ENCODE assay signal across 1 cellular context in the genomic region with DNA sequence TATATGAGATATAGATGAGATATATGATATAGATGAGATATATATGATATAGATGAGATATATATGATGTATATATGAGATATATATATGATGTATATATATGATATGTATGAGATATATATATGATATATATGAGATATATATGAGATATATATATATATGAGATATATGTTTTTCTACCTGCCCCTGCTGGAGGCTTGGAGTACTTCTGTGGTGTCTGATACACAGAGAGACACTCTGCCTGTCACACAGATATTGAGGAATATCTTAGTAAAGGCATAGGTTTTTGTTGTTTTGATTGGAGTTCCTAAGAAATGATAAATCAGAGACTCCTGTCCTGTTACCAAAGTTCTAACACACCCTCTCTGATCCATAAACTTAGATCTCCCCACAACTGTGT.
TF ChIP-seq lines count a peak whose summit lies in the region.

No MANE protein-coding gene starts in this region.

TF ChIP-seq in liver, 16 proteins besides CTCF, POLR2A, EP300 and RAD21:
- TF ChIP-seq, protein P1, sequence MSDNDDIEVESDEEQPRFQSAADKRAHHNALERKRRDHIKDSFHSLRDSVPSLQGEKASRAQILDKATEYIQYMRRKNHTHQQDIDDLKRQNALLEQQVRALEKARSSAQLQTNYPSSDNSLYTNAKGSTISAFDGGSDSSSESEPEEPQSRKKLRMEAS (IDR thresholded peaks at IDR 0.05) = no peak
- TF ChIP-seq RXRA (IDR thresholded peaks at IDR 0.05) (no peak), HNF4G (IDR thresholded peaks at IDR 0.05) (no peak), EGR1 (IDR thresholded peaks at IDR 0.05; ENCODE audit: low read depth in 2 of 2) (no peak), HNF4A (conservative IDR thresholded peaks at IDR 0.05) (no peak), SP1 (IDR thresholded peaks at IDR 0.05) (no peak), NR2F2 (IDR thresholded peaks at IDR 0.05) (no peak), FOXA2 (IDR thresholded peaks at IDR 0.05) (no peak), GABPA (IDR thresholded peaks at IDR 0.05 in 1 of 2, conservative IDR thresholded peaks at IDR 0.05 in 1 of 2) (no peak), FOXA1 (IDR thresholded peaks at IDR 0.05) (no peak), YY1 (IDR thresholded peaks at IDR 0.05) (no peak), TAF1 (conservative IDR thresholded peaks at IDR 0.05) (no peak), JUND (IDR thresholded peaks at IDR 0.05) (no peak)
- TF ChIP-seq, protein P2, sequence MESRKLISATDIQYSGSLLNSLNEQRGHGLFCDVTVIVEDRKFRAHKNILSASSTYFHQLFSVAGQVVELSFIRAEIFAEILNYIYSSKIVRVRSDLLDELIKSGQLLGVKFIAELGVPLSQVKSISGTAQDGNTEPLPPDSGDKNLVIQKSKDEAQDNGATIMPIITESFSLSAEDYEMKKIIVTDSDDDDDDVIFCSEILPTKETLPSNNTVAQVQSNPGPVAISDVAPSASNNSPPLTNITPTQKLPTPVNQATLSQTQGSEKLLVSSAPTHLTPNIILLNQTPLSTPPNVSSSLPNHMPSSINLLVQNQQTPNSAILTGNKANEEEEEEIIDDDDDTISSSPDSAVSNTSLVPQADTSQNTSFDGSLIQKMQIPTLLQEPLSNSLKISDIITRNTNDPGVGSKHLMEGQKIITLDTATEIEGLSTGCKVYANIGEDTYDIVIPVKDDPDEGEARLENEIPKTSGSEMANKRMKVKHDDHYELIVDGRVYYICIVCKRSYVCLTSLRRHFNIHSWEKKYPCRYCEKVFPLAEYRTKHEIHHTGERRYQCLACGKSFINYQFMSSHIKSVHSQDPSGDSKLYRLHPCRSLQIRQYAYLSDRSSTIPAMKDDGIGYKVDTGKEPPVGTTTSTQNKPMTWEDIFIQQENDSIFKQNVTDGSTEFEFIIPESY (IDR thresholded peaks at IDR 0.05) = no peak
- TF ChIP-seq, protein P3, sequence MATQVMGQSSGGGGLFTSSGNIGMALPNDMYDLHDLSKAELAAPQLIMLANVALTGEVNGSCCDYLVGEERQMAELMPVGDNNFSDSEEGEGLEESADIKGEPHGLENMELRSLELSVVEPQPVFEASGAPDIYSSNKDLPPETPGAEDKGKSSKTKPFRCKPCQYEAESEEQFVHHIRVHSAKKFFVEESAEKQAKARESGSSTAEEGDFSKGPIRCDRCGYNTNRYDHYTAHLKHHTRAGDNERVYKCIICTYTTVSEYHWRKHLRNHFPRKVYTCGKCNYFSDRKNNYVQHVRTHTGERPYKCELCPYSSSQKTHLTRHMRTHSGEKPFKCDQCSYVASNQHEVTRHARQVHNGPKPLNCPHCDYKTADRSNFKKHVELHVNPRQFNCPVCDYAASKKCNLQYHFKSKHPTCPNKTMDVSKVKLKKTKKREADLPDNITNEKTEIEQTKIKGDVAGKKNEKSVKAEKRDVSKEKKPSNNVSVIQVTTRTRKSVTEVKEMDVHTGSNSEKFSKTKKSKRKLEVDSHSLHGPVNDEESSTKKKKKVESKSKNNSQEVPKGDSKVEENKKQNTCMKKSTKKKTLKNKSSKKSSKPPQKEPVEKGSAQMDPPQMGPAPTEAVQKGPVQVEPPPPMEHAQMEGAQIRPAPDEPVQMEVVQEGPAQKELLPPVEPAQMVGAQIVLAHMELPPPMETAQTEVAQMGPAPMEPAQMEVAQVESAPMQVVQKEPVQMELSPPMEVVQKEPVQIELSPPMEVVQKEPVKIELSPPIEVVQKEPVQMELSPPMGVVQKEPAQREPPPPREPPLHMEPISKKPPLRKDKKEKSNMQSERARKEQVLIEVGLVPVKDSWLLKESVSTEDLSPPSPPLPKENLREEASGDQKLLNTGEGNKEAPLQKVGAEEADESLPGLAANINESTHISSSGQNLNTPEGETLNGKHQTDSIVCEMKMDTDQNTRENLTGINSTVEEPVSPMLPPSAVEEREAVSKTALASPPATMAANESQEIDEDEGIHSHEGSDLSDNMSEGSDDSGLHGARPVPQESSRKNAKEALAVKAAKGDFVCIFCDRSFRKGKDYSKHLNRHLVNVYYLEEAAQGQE (IDR thresholded peaks at IDR 0.05) = no peak
- TF ChIP-seq, protein P4, sequence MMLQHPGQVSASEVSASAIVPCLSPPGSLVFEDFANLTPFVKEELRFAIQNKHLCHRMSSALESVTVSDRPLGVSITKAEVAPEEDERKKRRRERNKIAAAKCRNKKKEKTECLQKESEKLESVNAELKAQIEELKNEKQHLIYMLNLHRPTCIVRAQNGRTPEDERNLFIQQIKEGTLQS (IDR thresholded peaks at IDR 0.05) = no peak
